9 cellular contexts compared by ENCODE assay signal in the genomic region with DNA sequence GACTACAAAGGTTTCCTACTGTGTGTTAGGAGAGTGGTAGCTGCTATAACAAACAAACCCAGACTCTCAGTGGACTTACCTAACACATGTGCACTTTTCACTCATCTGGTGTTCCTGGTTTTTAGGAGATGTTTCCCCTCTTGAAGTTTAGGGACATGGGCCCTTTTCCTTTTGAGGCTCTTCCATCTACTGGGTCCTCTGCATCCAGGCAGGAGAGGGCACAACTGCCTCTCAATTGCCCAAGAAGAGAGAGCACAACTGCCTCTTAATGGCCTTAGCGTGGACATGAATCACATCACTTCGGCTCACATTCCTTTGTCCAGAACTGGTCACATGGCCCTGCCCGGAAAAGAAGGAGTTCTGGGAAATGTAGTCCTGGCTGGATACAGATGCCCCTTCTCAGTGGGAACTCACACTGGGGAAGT. TPM values are rescaled to one million over a fixed set of nuclear protein-coding genes. Genes with fewer than 3 reads are reported as not detected.
A peak's percentile ranks its signal among the peaks of the same experiment; 100 is the strongest.
DNase-seq lines count a peak whose midpoint lies in the region; ATAC-seq and TF ChIP-seq lines count a peak whose summit lies in the region.
"Had no signal": no experiment of that assay in that cellular context is flagged by ENCODE, and none has a peak within 500 bp of the region (broad histone marks: within the 10 kb centered on the region; RNA-seq: fewer than 3 reads in every experiment).

No MANE protein-coding gene starts in this region.

- no peaks in the 10 kb centered on the region for H3K36me3 Mint-ChIP-seq in activated CD8-positive, alpha-beta memory T cell treated with anti-CD3 and anti-CD28 coated beads, Interleukin-2, amount 10 ng/mL, durations not matched to agents 7 days and 5 days
- no peaks in the 10 kb centered on the region for H3K36me3 Mint-ChIP-seq in mesothelial cell of epicardium
- no peaks in the 10 kb centered on the region for H3K36me3 Mint-ChIP-seq in CD4-positive, alpha-beta T cell (ENCODE audit: low read depth)

- intact Hi-C loops in CD4-positive, alpha-beta T cell (cut with DNase I, micrococcal nuclease), result loop anchor here in 1 of 2 experiments (5.0 kb wide), 1 partner anchor 51 kb away; no protein-coding TSS in a partner anchor

- H3K27ac ChIP-seq in temporal lobe (ENCODE audit: low read depth, low read length), result peak overlapping the region; percentile 13
- no peak overlapping the region for H3K27ac ChIP-seq in CD4-positive, alpha-beta T cell (ENCODE audit: low read depth, low read length)
- H3K27ac ChIP-seq: ascending aorta had no signal

- CTCF ChIA-PET in activated CD8-positive, alpha-beta memory T cell treated with anti-CD3 and anti-CD28 coated beads, Interleukin-2, amount 10 ng/mL, durations not matched to agents 7 days and 5 days (lab: Charles Lee), result no interaction called here
- CTCF ChIA-PET in CD4-positive, alpha-beta T cell (lab: Charles Lee), result no interaction called here

- H3K27me3 Mint-ChIP-seq in activated CD8-positive, alpha-beta memory T cell treated with anti-CD3 and anti-CD28 coated beads, Interleukin-2, amount 10 ng/mL, durations not matched to agents 7 days and 5 days, result peaks cover 44% of the 10 kb centered on the region
- H3K27me3 Mint-ChIP-seq in mesothelial cell of epicardium (ENCODE audit: low read depth), result peaks cover 48% of the 10 kb centered on the region
- peaks cover 6% of the 10 kb centered on the region for H3K27me3 Mint-ChIP-seq in CD4-positive, alpha-beta T cell

- H3K27me3 ChIP-seq in CD4-positive, alpha-beta T cell (ENCODE audit: control insufficient read depth, insufficient read depth, low read length), result no peaks in the 10 kb centered on the region
- H3K27me3 ChIP-seq: ascending aorta had no signal

- POLR2A ChIA-PET in CD4-positive, alpha-beta T cell (lab: Charles Lee), result interaction anchor here (0.6 to 1.4 kb wide), 2 partner anchors 10 to 1236 kb away, joined by 4 to 6 read pairs; a partner anchor contains a TSS

- no peak for TF ChIP-seq CTCF in mesothelial cell of epicardium (IDR thresholded peaks at IDR 0.05; ENCODE audit: unreplicated experiment)
- no peak for TF ChIP-seq CTCF in CD4-positive, alpha-beta T cell (IDR thresholded peaks at IDR 0.05)

- no peaks in the 10 kb centered on the region for H3K9me3 Mint-ChIP-seq in activated CD8-positive, alpha-beta memory T cell treated with anti-CD3 and anti-CD28 coated beads, Interleukin-2, amount 10 ng/mL, durations not matched to agents 7 days and 5 days (ENCODE audit: low read depth)
- peaks cover 7% of the 10 kb centered on the region for H3K9me3 Mint-ChIP-seq in mesothelial cell of epicardium
- H3K9me3 Mint-ChIP-seq in CD4-positive, alpha-beta T cell, result no peaks in the 10 kb centered on the region

- H3K4me1 Mint-ChIP-seq in activated CD8-positive, alpha-beta memory T cell treated with anti-CD3 and anti-CD28 coated beads, Interleukin-2, amount 10 ng/mL, durations not matched to agents 7 days and 5 days, result peaks cover 6% of the 10 kb centered on the region
- peaks cover 3% of the 10 kb centered on the region for H3K4me1 Mint-ChIP-seq in mesothelial cell of epicardium
- H3K4me1 Mint-ChIP-seq in CD4-positive, alpha-beta T cell (ENCODE audit: low read depth), result no peaks in the 10 kb centered on the region

- H3K27ac Mint-ChIP-seq in activated CD8-positive, alpha-beta memory T cell treated with anti-CD3 and anti-CD28 coated beads, Interleukin-2, amount 10 ng/mL, durations not matched to agents 7 days and 5 days, result no peak overlapping the region
- H3K27ac Mint-ChIP-seq in mesothelial cell of epicardium, result no peak overlapping the region
- H3K27ac Mint-ChIP-seq in CD4-positive, alpha-beta T cell, result no peak overlapping the region

- H3K9me3 ChIP-seq in CD4-positive, alpha-beta T cell (ENCODE audit: control insufficient read depth, low read length), result no peaks in the 10 kb centered on the region
- H3K9me3 ChIP-seq: ascending aorta had no signal

- ATAC-seq in activated CD8-positive, alpha-beta memory T cell treated with anti-CD3 and anti-CD28 coated beads, Interleukin-2, amount 10 ng/mL, durations not matched to agents 7 days and 5 days, result no peak
- no peak for ATAC-seq in CD4-positive, alpha-beta T cell (ENCODE audit: poor library complexity)
- no peak for ATAC-seq in HG03460 (IDR thresholded peaks at IDR 0.05; ENCODE audit: unreplicated experiment)

- DNase-seq in activated CD8-positive, alpha-beta memory T cell treated with anti-CD3 and anti-CD28 coated beads for 24 hours, result peak; percentile 51
- DNase-seq in activated CD8-positive, alpha-beta memory T cell treated with anti-CD3 and anti-CD28 coated beads, Interleukin-2, amount 10 ng/mL, durations not matched to agents 7 days and 5 days, result no peak
- peak; percentile 38 for DNase-seq in amniotic stem cell (lab: John Stamatoyannopoulos, UW)
- DNase-seq in hypothalamus (lab: John Stamatoyannopoulos, UW), result peak in 32 of 51 donors; percentile 12 to 70 (median 38)
- DNase-seq in mesothelial cell of epicardium (ENCODE audit: low spot score in 2 of 2, unreplicated experiment in 2 of 2), result no peak
- DNase-seq in CD4-positive, alpha-beta T cell, result no peak

- H3K4me3 Mint-ChIP-seq in activated CD8-positive, alpha-beta memory T cell treated with anti-CD3 and anti-CD28 coated beads, Interleukin-2, amount 10 ng/mL, durations not matched to agents 7 days and 5 days, result no peak overlapping the region
- no peak overlapping the region for H3K4me3 Mint-ChIP-seq in mesothelial cell of epicardium
- H3K4me3 Mint-ChIP-seq in CD4-positive, alpha-beta T cell, result no peak overlapping the region

RNA-seq across cellular contexts. Expression of a gene that starts 9.8 kb away (rescaled TPM):
- total RNA-seq in activated CD8-positive, alpha-beta memory T cell treated with anti-CD3 and anti-CD28 coated beads, Interleukin-2, amount 10 ng/mL, durations not matched to agents 7 days and 5 days, result 10 to 100 TPM; 24.9 to 39.3 TPM
- total RNA-seq in temporal lobe (21.4 TPM), mesothelial cell of epicardium (21.2 to 30.3 TPM (median 27.0 TPM) in 3 replicates)
- total RNA-seq in CD4-positive, alpha-beta T cell, result 10 to 100 TPM; 50.7 to 57.3 TPM

Comparison
In these comparisons a context has a peak if more than half of its experiments do, and no peak if none do; other contexts are left out.
1. DNase-seq: peak in activated CD8-positive, alpha-beta memory T cell treated with anti-CD3 and anti-CD28 coated beads for 24 hours (single experiment), amniotic stem cell (single experiment) and hypothalamus (32 of 51); none in activated CD8-positive, alpha-beta memory T cell treated with anti-CD3 and anti-CD28 coated beads, Interleukin-2, amount 10 ng/mL, durations not matched to agents 7 days and 5 days (single experiment), mesothelial cell of epicardium (0 of 2) and CD4-positive, alpha-beta T cell (0 of 10).